In the genomic region with DNA sequence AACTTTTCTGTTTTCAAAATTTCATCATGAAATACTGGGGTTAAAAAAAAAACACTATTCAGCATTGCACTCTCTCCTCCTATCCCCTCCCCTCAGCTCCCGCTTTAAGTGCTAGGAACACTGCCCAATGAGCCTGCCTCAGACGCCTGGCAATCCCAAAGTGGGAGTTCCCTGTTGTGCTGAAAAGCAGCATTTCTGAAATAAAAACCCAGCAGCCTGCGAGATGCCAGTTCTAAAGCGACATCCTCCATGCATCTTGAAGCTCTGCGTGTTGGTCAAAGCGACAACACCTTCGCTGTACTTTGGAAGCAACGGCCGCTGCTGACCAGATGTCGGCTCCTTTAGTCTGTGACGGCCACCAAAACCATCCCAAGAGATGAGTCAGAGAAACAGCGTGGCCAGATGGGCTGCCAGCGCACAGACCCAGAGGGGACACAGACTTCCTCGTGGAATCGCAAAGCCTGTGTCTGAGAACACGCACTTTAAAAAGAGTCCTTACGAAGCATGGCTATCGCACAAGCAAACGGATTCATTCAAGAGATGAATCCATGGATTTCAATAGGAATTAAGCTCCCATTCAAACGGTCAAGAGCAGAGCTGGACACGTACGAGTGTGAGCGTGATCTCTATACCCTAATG, we compare ENCODE assay signal across 1 cellular context.
TF ChIP-seq lines count a peak whose summit lies in the region.

No MANE protein-coding gene starts in this region.

TF ChIP-seq in SK-N-SH, 30 proteins besides CTCF, POLR2A, EP300 and RAD21 (continued from another document):
- TF ChIP-seq, protein P1, sequence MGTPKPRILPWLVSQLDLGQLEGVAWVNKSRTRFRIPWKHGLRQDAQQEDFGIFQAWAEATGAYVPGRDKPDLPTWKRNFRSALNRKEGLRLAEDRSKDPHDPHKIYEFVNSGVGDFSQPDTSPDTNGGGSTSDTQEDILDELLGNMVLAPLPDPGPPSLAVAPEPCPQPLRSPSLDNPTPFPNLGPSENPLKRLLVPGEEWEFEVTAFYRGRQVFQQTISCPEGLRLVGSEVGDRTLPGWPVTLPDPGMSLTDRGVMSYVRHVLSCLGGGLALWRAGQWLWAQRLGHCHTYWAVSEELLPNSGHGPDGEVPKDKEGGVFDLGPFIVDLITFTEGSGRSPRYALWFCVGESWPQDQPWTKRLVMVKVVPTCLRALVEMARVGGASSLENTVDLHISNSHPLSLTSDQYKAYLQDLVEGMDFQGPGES (IDR thresholded peaks at IDR 0.05; ENCODE audit: low read depth, low read length), result no peak
- peak; percentile 47; the same call in 1 of the 2 replicates for TF ChIP-seq RCOR1 (IDR thresholded peaks at IDR 0.05; ENCODE audit: low read length)
- TF ChIP-seq ELF1 (IDR thresholded peaks at IDR 0.05), result no peak
TF ChIP-seq in SK-N-SH: peak in this region for 5.
